ENCODE assay signal across 9 cellular contexts in the genomic region with DNA sequence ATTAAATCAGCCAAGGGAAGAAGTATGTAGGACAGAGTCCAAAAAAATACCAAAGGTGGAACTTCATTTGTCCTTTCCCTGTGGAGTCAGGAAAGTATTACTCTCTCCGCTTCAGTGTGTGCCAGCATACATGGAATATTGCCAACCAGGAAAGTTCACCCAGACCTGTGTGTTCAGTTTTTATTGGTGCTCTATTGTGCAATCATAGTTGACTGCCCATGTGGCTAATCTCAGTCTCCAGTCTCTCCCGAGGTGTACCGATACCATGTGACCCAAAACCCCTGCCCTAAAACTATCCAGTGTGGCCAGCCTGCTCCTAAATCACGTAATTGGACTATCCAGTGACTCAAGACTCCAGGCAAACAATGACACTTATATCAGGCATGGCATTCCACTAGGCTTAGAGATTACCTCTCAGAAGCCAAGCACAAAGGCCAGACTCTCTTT. TPM values are rescaled to one million over a fixed set of nuclear protein-coding genes. Genes with fewer than 3 reads are reported as not detected.
A peak's percentile ranks its signal among the peaks of the same experiment; 100 is the strongest.
DNase-seq lines count a peak whose midpoint lies in the region; ATAC-seq and TF ChIP-seq lines count a peak whose summit lies in the region.
"Had no signal": no experiment of that assay in that cellular context is flagged by ENCODE, and none has a peak within 500 bp of the region (broad histone marks: within the 10 kb centered on the region; RNA-seq: fewer than 3 reads in every experiment).

No MANE protein-coding gene starts in this region.

- H2AFZ ChIP-seq in fibroblast of lung (ENCODE audit: low read length) (no peak overlapping the region), trophoblast cell (ENCODE audit: insufficient read depth, low read length, poor library complexity) (no peak overlapping the region)

- no peak overlapping the region for H4K12ac ChIP-seq in trophoblast cell (ENCODE audit: low read depth, low read length)

- H3K4me3 ChIP-seq in fibroblast of lung (replicated peaks in 1 of 4; ENCODE audit: control extremely low read depth in 1 of 4, insufficient read depth in 1 of 4, low read depth in 3 of 4, low read length in 4 of 4) (no peak overlapping the region), trophoblast cell (ENCODE audit: low read depth, low read length) (no peak overlapping the region)

- no peak overlapping the region for H4K91ac ChIP-seq in trophoblast cell (ENCODE audit: low read depth, low read length)

- H2BK12ac ChIP-seq in trophoblast cell (ENCODE audit: low read length) = no peak overlapping the region

- peak overlapping the region; percentile 40 for H3K27ac ChIP-seq in fibroblast of lung (ENCODE audit: insufficient read depth, low read length)
- H3K27ac ChIP-seq in trophoblast cell (ENCODE audit: low read depth, low read length) = no peak overlapping the region

- no peak overlapping the region for H3K14ac ChIP-seq in trophoblast cell (ENCODE audit: low read length)

- H3K79me2 ChIP-seq in fibroblast of lung (ENCODE audit: control insufficient read depth, insufficient read depth, low read length) (no peaks in the 10 kb centered on the region), trophoblast cell (ENCODE audit: control insufficient read depth, insufficient read depth, low read length, poor library complexity) (no peaks in the 10 kb centered on the region)

- H3K9ac ChIP-seq in fibroblast of lung (ENCODE audit: insufficient read depth, low read length) (no peak overlapping the region), trophoblast cell (ENCODE audit: low read length) (no peak overlapping the region)

- H3K36me3 ChIP-seq in fibroblast of lung (ENCODE audit: control insufficient read depth, insufficient read depth, low read length) (peaks cover 5% of the 10 kb centered on the region), trophoblast cell (ENCODE audit: control insufficient read depth in 1 of 2, insufficient read depth in 2 of 2, low read length in 2 of 2) (peaks cover 14 to 25% of the 10 kb centered on the region in 2 experiments)

- no peaks in the 10 kb centered on the region for H3K79me1 ChIP-seq in trophoblast cell (ENCODE audit: low read length)

- H3K18ac ChIP-seq in trophoblast cell (ENCODE audit: low read length) = no peak overlapping the region

- H3K4ac ChIP-seq in trophoblast cell (ENCODE audit: low read depth, low read length) = no peak overlapping the region

- H4K8ac ChIP-seq in trophoblast cell (ENCODE audit: low read depth, low read length) = no peak overlapping the region

- H4K20me1 ChIP-seq in fibroblast of lung (ENCODE audit: control insufficient read depth, extremely low read depth, insufficient read depth, low read length) = no peaks in the 10 kb centered on the region

- H3K23ac ChIP-seq in trophoblast cell (ENCODE audit: low read length) = no peak overlapping the region

- no peak overlapping the region for H2BK5ac ChIP-seq in trophoblast cell (ENCODE audit: low read depth, low read length, poor library complexity)

- H3K27me3 ChIP-seq in fibroblast of lung (ENCODE audit: control insufficient read depth, insufficient read depth, low read length) (no peaks in the 10 kb centered on the region), trophoblast cell (ENCODE audit: insufficient read depth, low read length) (no peaks in the 10 kb centered on the region)

- no peak overlapping the region for H2AK5ac ChIP-seq in trophoblast cell (ENCODE audit: low read length)

- no CpG with 5 or more reads among the region's 4 CpGs for WGBS in trophoblast cell (ENCODE audit: extremely low coverage, insufficient coverage, insufficient read length)

- H3K4me2 ChIP-seq in fibroblast of lung (ENCODE audit: extremely low read depth, insufficient read depth, low read length) (no peak overlapping the region), trophoblast cell (ENCODE audit: low read length) (no peak overlapping the region)

- no peak for TF ChIP-seq CTCF in fibroblast of lung (conservative IDR thresholded peaks at IDR 0.05 in 1 of 2, IDR thresholded peaks at IDR 0.05 in 1 of 2; ENCODE audit: low read depth in 1 of 2, low read length in 2 of 2)

- in situ Hi-C loops in Caki2 (cut with HindIII; ENCODE audit: low pct_unique_long_range_greater_than_20kb, low sequenced_read_pairs) = no loop called here

- ATAC-seq in GM21390 (IDR thresholded peaks at IDR 0.05; ENCODE audit: unreplicated experiment) (no peak), HG02852 (IDR thresholded peaks at IDR 0.05; ENCODE audit: unreplicated experiment) (no peak), HG03196 (IDR thresholded peaks at IDR 0.05; ENCODE audit: unreplicated experiment) (no peak)
- ATAC-seq: activated T-cell treated with anti-CD3 and anti-CD28 coated beads, Interleukin-2, amount 50 U/mL, for 4 hours had no signal

- no peaks in the 10 kb centered on the region for H3K9me3 ChIP-seq in fibroblast of lung (ENCODE audit: control insufficient read depth, insufficient read depth, low read depth, low read length)
- no peaks in the 10 kb centered on the region for H3K9me3 ChIP-seq in trophoblast cell (ENCODE audit: insufficient read depth, low read depth, low read length)

- no peak overlapping the region for H2BK120ac ChIP-seq in trophoblast cell (ENCODE audit: insufficient read depth, low read length, poor library complexity)

- H3K4me1 ChIP-seq in fibroblast of lung (ENCODE audit: control insufficient read depth, extremely low read depth, insufficient read depth, low read length) (peaks cover 9% of the 10 kb centered on the region), trophoblast cell (ENCODE audit: control insufficient read depth in 1 of 2, insufficient read depth in 2 of 2, low read length in 2 of 2) (no peaks in the 10 kb centered on the region)

- DNase-seq in Caki2 (ENCODE audit: low read depth) (peak; percentile 98), RKO (ENCODE audit: low spot score) (peak; percentile 34), fibroblast of lung (ENCODE audit: low read depth in 2 of 2) (peak; percentile 86 to 94), trophoblast cell (peak; percentile 47 to 51), retina (no peak)
- DNase-seq: activated T-cell treated with anti-CD3 and anti-CD28 coated beads, Interleukin-2, amount 50 U/mL, for 4 hours had no signal

RNA-seq across cellular contexts. Expression of a gene that starts 38.8 kb away (rescaled TPM):
- total RNA-seq in Caki2 (2014; rRNA removed; shearing (Covaris generic); ENCODE audit: low replicate concordance) = 10.8 and 10.9 TPM in 2 replicates
- total RNA-seq in fibroblast of lung = 21.3 and 30.2 TPM in 2 replicates
- polyA plus RNA-seq in fibroblast of lung = 39.5 and 41.6 TPM in 2 replicates
- 24.8 and 26.8 TPM in 2 replicates for polyA plus RNA-seq in fibroblast of lung (2012)
- polyA minus RNA-seq in fibroblast of lung (ENCODE audit: low replicate concordance) = 121 and 139 TPM in 2 replicates
- polyA plus RNA-seq in trophoblast cell (2013) = 18.2 and 18.8 TPM in 2 replicates
